ENCODE assay signal across 8 cellular contexts in genomic region chr19:1503089-1503924, GRCh38. TPM values are rescaled to one million over a fixed set of nuclear protein-coding genes. Genes with fewer than 3 reads are reported as not detected.
DNase-seq lines count a peak whose midpoint lies in the region; TF ChIP-seq lines count a peak whose summit lies in the region.

No MANE protein-coding gene starts in this region.

- POLR2A ChIA-PET in CD4-positive, alpha-beta memory T cell (lab: Charles Lee; ENCODE audit: partially characterized antibody), result no interaction called here

- peak overlapping the region in 1 of 8 donors; percentile 43 for H3K4me3 Mint-ChIP-seq in CD4-positive, alpha-beta memory T cell
- no peak overlapping the region for H3K4me3 Mint-ChIP-seq in activated CD4-positive, alpha-beta T cell treated with anti-CD3 and anti-CD28 coated beads, Interleukin-2, amount 10 ng/mL, durations not matched to agents 24 days and 14 days

- intact Hi-C loops in CD4-positive, alpha-beta memory T cell (cut with micrococcal nuclease), result loop anchor here (1.0 kb wide), 1 partner anchor 10 kb away; the partner anchor contains the start of gene ADAMTSL5
- intact Hi-C loops in activated CD4-positive, alpha-beta T cell treated with anti-CD3 and anti-CD28 coated beads, Interleukin-2, amount 10 ng/mL, durations not matched to agents 24 days and 14 days (cut with micrococcal nuclease), result no loop called here
- intact Hi-C loops in dorsolateral prefrontal cortex (cut with DNase I), result no loop called here

- peaks cover 0 to 3% of the 10 kb centered on the region in 2 donors for H3K36me3 Mint-ChIP-seq in CD4-positive, alpha-beta memory T cell
- no peaks in the 10 kb centered on the region for H3K36me3 Mint-ChIP-seq in activated CD4-positive, alpha-beta T cell treated with anti-CD3 and anti-CD28 coated beads, Interleukin-2, amount 10 ng/mL, durations not matched to agents 24 days and 14 days (ENCODE audit: low read depth)

- H3K4me1 Mint-ChIP-seq in CD4-positive, alpha-beta memory T cell, result peaks cover 5 to 9% (median 6%) of the 10 kb centered on the region in 4 donors
- H3K4me1 Mint-ChIP-seq in activated CD4-positive, alpha-beta T cell treated with anti-CD3 and anti-CD28 coated beads, Interleukin-2, amount 10 ng/mL, durations not matched to agents 24 days and 14 days, result peaks cover 6% of the 10 kb centered on the region

- no peak overlapping the region for H3K4me3 ChIP-seq in CD4-positive, alpha-beta memory T cell (ENCODE audit: low read length in 2 of 2)
- H3K4me3 ChIP-seq in LNCaP clone FGC (ENCODE audit: low read depth, low read length) (no peak overlapping the region), dorsolateral prefrontal cortex (peak overlapping the region in 28 of 59 donors; percentile 1 to 43 (median 22)), mucosa of stomach (ENCODE audit: low read length) (no peak overlapping the region)

- no peaks in the 10 kb centered on the region for H3K9me3 ChIP-seq in CD4-positive, alpha-beta memory T cell (ENCODE audit: control insufficient read depth in 1 of 2, low read length in 2 of 2)
- H3K9me3 ChIP-seq in mucosa of stomach (ENCODE audit: control insufficient read depth, low read length), result no peaks in the 10 kb centered on the region

- TF ChIP-seq CTCF in LNCaP clone FGC (IDR thresholded peaks at IDR 0.05; ENCODE audit: control insufficient read depth, extremely low read depth, insufficient read depth) (peak; percentile 77), dorsolateral prefrontal cortex (IDR thresholded peaks at IDR 0.05 in 54 of 56, conservative IDR thresholded peaks at IDR 0.05 in 2 of 56; ENCODE audit: low read depth in 1 of 56, partially characterized antibody in 56 of 56) (peak; percentile 26 to 89 (median 78))

- H3K27ac Mint-ChIP-seq in CD4-positive, alpha-beta memory T cell, result no peak overlapping the region
- H3K27ac Mint-ChIP-seq in activated CD4-positive, alpha-beta T cell treated with anti-CD3 and anti-CD28 coated beads, Interleukin-2, amount 10 ng/mL, durations not matched to agents 24 days and 14 days, result no peak overlapping the region

- H3K9ac ChIP-seq in mucosa of stomach (ENCODE audit: low read length), result peak overlapping the region; percentile 4

- H3K9me3 Mint-ChIP-seq in CD4-positive, alpha-beta memory T cell, result peaks cover 0 to 2% (median 0%) of the 10 kb centered on the region in 8 donors
- H3K9me3 Mint-ChIP-seq in activated CD4-positive, alpha-beta T cell treated with anti-CD3 and anti-CD28 coated beads, Interleukin-2, amount 10 ng/mL, durations not matched to agents 24 days and 14 days, result peaks cover 5% of the 10 kb centered on the region

- H3K27me3 ChIP-seq in CD4-positive, alpha-beta memory T cell (ENCODE audit: insufficient read depth, low read length), result no peaks in the 10 kb centered on the region
- H3K27me3 ChIP-seq in dorsolateral prefrontal cortex, result peaks cover 0 to 19% (median 0%) of the 10 kb centered on the region in 45 donors
- peaks cover 22% of the 10 kb centered on the region for H3K27me3 ChIP-seq in mucosa of stomach (ENCODE audit: control insufficient read depth, insufficient read depth, low read length)

- DNase-seq in CD4-positive, alpha-beta memory T cell, result peak; percentile 50 to 59 (median 51)
- DNase-seq in LNCaP clone FGC (ENCODE audit: low read depth) (no peak), dorsolateral prefrontal cortex (peak in 8 of 10 donors; percentile 41 to 72 (median 56)), NCI-H2107 treated with DMSO at 0.1 percent for 48 hours (lab: John Stamatoyannopoulos, UW; ENCODE audit: unreplicated experiment) (no peak), A172 (ENCODE audit: low spot score) (no peak)
- DNase-seq in activated CD4-positive, alpha-beta T cell treated with anti-CD3 and anti-CD28 coated beads, Interleukin-2, amount 10 ng/mL, durations not matched to agents 24 days and 14 days, result peak; percentile 90
- peak in 4 of 6 experiments; percentile 52 to 60 (median 57) for DNase-seq in stimulated activated naive CD4-positive, alpha-beta T cell (lab: John Stamatoyannopoulos, UW)

- no peak overlapping the region for H3K27ac ChIP-seq in CD4-positive, alpha-beta memory T cell (ENCODE audit: low read depth, low read length)
- H3K27ac ChIP-seq in dorsolateral prefrontal cortex, result no peak overlapping the region

- H3K27me3 Mint-ChIP-seq in CD4-positive, alpha-beta memory T cell, result peaks cover 3 to 13% of the 10 kb centered on the region in 2 donors
- peaks cover 13% of the 10 kb centered on the region for H3K27me3 Mint-ChIP-seq in activated CD4-positive, alpha-beta T cell treated with anti-CD3 and anti-CD28 coated beads, Interleukin-2, amount 10 ng/mL, durations not matched to agents 24 days and 14 days

- H3K4me1 ChIP-seq in CD4-positive, alpha-beta memory T cell (ENCODE audit: insufficient read depth, low read length), result peaks cover 17% of the 10 kb centered on the region
- peaks cover 19% of the 10 kb centered on the region for H3K4me1 ChIP-seq in mucosa of stomach (ENCODE audit: control insufficient read depth, insufficient read depth, low read length)

- no peaks in the 10 kb centered on the region for H3K36me3 ChIP-seq in CD4-positive, alpha-beta memory T cell (ENCODE audit: insufficient read depth, low read length)
- no peaks in the 10 kb centered on the region for H3K36me3 ChIP-seq in mucosa of stomach (ENCODE audit: control insufficient read depth, insufficient read depth, low read length)

- CTCF ChIA-PET in CD4-positive, alpha-beta memory T cell (lab: Charles Lee; ENCODE audit: partially characterized antibody), result interaction anchor here (0.7 to 1.3 kb wide), 3 partner anchors 12 to 18 kb away, joined by 3 to 4 read pairs (median 3); partner anchors contain the start of gene REEP6

RNA-seq across cellular contexts. Expression of gene ADAMTSL5, which starts 9.5 kb away (rescaled TPM):
- total RNA-seq in CD4-positive, alpha-beta memory T cell, result 1 to 10 TPM; 2.4 to 3.6 TPM
- 1 to 10 TPM; 1.5 to 2.3 TPM for polyA plus RNA-seq in CD4-positive, alpha-beta memory T cell
- 5.4 and 6.6 TPM in 2 replicates for total RNA-seq in activated CD4-positive, alpha-beta T cell treated with anti-CD3 and anti-CD28 coated beads, Interleukin-2, amount 10 ng/mL, durations not matched to agents 24 days and 14 days
- 10 to 100 TPM in 1 of 120 experiments, 1 to 10 TPM in 96, under 1 TPM in 20, not detected in 3; 0.20 to 12.1 (median 1.8) TPM for total RNA-seq in dorsolateral prefrontal cortex
- 3.9 and 6.4 TPM in 2 replicates for total RNA-seq in A172 (2014; rRNA removed; shearing (Covaris generic))

RNA-seq across cellular contexts. Expression of gene REEP6, which starts 12.3 kb away (rescaled TPM):
- total RNA-seq in CD4-positive, alpha-beta memory T cell, result 1 to 10 TPM; 2.9 to 3.3 TPM
- polyA plus RNA-seq in CD4-positive, alpha-beta memory T cell, result 1 to 10 TPM in 1 of 2 donors, under 1 TPM in 1; 1.00 to 2.8 TPM
- 1.1 and 1.7 TPM in 2 replicates for total RNA-seq in activated CD4-positive, alpha-beta T cell treated with anti-CD3 and anti-CD28 coated beads, Interleukin-2, amount 10 ng/mL, durations not matched to agents 24 days and 14 days
- 10 to 100 TPM in 116 of 120 experiments, 1 to 10 TPM in 4; 6.9 to 23.9 (median 14.3) TPM for total RNA-seq in dorsolateral prefrontal cortex
- 4.1 and 4.3 TPM in 2 replicates for total RNA-seq in A172 (2014; rRNA removed; shearing (Covaris generic))

RNA-seq across cellular contexts. Expression of gene PCSK4, which starts 13.2 kb away (rescaled TPM):
- total RNA-seq in CD4-positive, alpha-beta memory T cell, result 1 to 10 TPM; 3.1 to 3.7 TPM
- polyA plus RNA-seq in CD4-positive, alpha-beta memory T cell, result not detected
- 1.0 and 1.6 TPM in 2 replicates for total RNA-seq in activated CD4-positive, alpha-beta T cell treated with anti-CD3 and anti-CD28 coated beads, Interleukin-2, amount 10 ng/mL, durations not matched to agents 24 days and 14 days
- 10 to 100 TPM in 50 of 120 experiments, 1 to 10 TPM in 70; 4.5 to 20.4 (median 9.5) TPM for total RNA-seq in dorsolateral prefrontal cortex
- 3.1 and 5.4 TPM in 2 replicates for total RNA-seq in A172 (2014; rRNA removed; shearing (Covaris generic))

RNA-seq across cellular contexts. Expression of gene PLK5, which starts 20.6 kb away (rescaled TPM):
- not detected for total RNA-seq in CD4-positive, alpha-beta memory T cell
- not detected for polyA plus RNA-seq in CD4-positive, alpha-beta memory T cell
- not detected in 2 replicates for total RNA-seq in activated CD4-positive, alpha-beta T cell treated with anti-CD3 and anti-CD28 coated beads, Interleukin-2, amount 10 ng/mL, durations not matched to agents 24 days and 14 days
- total RNA-seq in dorsolateral prefrontal cortex, result 10 to 100 TPM in 15 of 120 experiments, 1 to 10 TPM in 105; 1.1 to 17.3 (median 5.5) TPM
- 0.22 TPM in 1 of 2 replicates, not detected in the other for total RNA-seq in A172 (2014; rRNA removed; shearing (Covaris generic))

RNA-seq across cellular contexts. Expression of gene C19orf25, which starts 24.3 kb away (rescaled TPM):
- total RNA-seq in CD4-positive, alpha-beta memory T cell, result 10 to 100 TPM; 68.8 to 79.8 TPM
- polyA plus RNA-seq in CD4-positive, alpha-beta memory T cell, result 10 to 100 TPM; 41.5 to 48.9 TPM
- total RNA-seq in activated CD4-positive, alpha-beta T cell treated with anti-CD3 and anti-CD28 coated beads, Interleukin-2, amount 10 ng/mL, durations not matched to agents 24 days and 14 days, result 34.0 and 38.0 TPM in 2 replicates
- 10 to 100 TPM; 28.3 to 63.0 (median 35.2) TPM for total RNA-seq in dorsolateral prefrontal cortex
- total RNA-seq in A172 (2014; rRNA removed; shearing (Covaris generic)), result 44.0 and 60.4 TPM in 2 replicates

Comparison
In these comparisons a context has a peak if more than half of its experiments do, and no peak if none do; other contexts are left out.
1. DNase-seq: peak in CD4-positive, alpha-beta memory T cell (5 of 5), activated CD4-positive, alpha-beta T cell treated with anti-CD3 and anti-CD28 coated beads, Interleukin-2, amount 10 ng/mL, durations not matched to agents 24 days and 14 days (single experiment), dorsolateral prefrontal cortex (8 of 10) and stimulated activated naive CD4-positive, alpha-beta T cell (4 of 6); none in LNCaP clone FGC (single experiment), NCI-H2107 treated with DMSO at 0.1 percent for 48 hours (single experiment) and A172 (single experiment).